3 cellular contexts compared by ENCODE assay signal in genomic region chr10:62426086-62426485, GRCh38.
TF ChIP-seq lines count a peak whose summit lies in the region.

No MANE protein-coding gene starts in this region.

TF ChIP-seq in A549, 52 proteins besides CTCF, POLR2A, EP300 and RAD21 (continued from another document):
- TF ChIP-seq POLR2AphosphoS2 (conservative IDR thresholded peaks at IDR 0.05; ENCODE audit: low read length) (no peak), GATA3 (IDR thresholded peaks at IDR 0.05; ENCODE audit: borderline replicate concordance) (peak; percentile 38; the same call in 1 of the 2 replicates)
TF ChIP-seq in A549: peak in this region for 3.

TF ChIP-seq in HCT116, 20 proteins besides CTCF, POLR2A, EP300 and RAD21 (continued from another document):
- TF ChIP-seq CBX3 (IDR thresholded peaks at IDR 0.05; ENCODE audit: low read depth): peak; percentile 43; the same call in 1 of the 2 replicates
- TF ChIP-seq YY1 (IDR thresholded peaks at IDR 0.05; ENCODE audit: extremely low read depth, insufficient replicate concordance, low read depth, low read length): no peak
- TF ChIP-seq EZH2phosphoT487 (IDR thresholded peaks at IDR 0.05; ENCODE audit: borderline replicate concordance): no peak
- TF ChIP-seq SP1 (IDR thresholded peaks at IDR 0.05; ENCODE audit: low read depth): peak; percentile 60
- no peak for TF ChIP-seq POLR2AphosphoS5 (IDR thresholded peaks at IDR 0.05; ENCODE audit: low read depth, low read length)
- no peak for TF ChIP-seq ZNF274 (IDR thresholded peaks at IDR 0.05; ENCODE audit: low read depth, low read length)
- no peak for TF ChIP-seq EZH2 (IDR thresholded peaks at IDR 0.05)
- TF ChIP-seq EGR1 (IDR thresholded peaks at IDR 0.05; ENCODE audit: low read depth): no peak
- TF ChIP-seq ATF3 (IDR thresholded peaks at IDR 0.05): 0 out of 2 replicates have a peak, but pooled peaks have one; percentile 34
- TF ChIP-seq ZBTB33 (IDR thresholded peaks at IDR 0.05; ENCODE audit: extremely low read depth, insufficient replicate concordance, low read length): no peak
- TF ChIP-seq ZFX (IDR thresholded peaks at IDR 0.05): no peak
- peak; percentile 64 for TF ChIP-seq TCF7L2 (IDR thresholded peaks at IDR 0.05; ENCODE audit: borderline replicate concordance, extremely low read depth, insufficient read depth, insufficient read length)
- no peak for TF ChIP-seq ELF1 (IDR thresholded peaks at IDR 0.05; ENCODE audit: borderline replicate concordance, low read depth)
- TF ChIP-seq MAX (IDR thresholded peaks at IDR 0.05): no peak
- TF ChIP-seq REST (IDR thresholded peaks at IDR 0.05; ENCODE audit: low read depth): no peak
- peak; percentile 75 for TF ChIP-seq JUND (IDR thresholded peaks at IDR 0.05)
- TF ChIP-seq CEBPB (IDR thresholded peaks at IDR 0.05; ENCODE audit: low read depth): peak; percentile 53
- TF ChIP-seq SIN3A (IDR thresholded peaks at IDR 0.05; ENCODE audit: low read depth): no peak; the same call in 1 of the 2 replicates

TF ChIP-seq in GM12891, 5 proteins besides CTCF, POLR2A, EP300 and RAD21 (continued from another document):
- TF ChIP-seq POU2F2 (IDR thresholded peaks at IDR 0.05; ENCODE audit: low read depth, low read length) (no peak), POLR2AphosphoS5 (IDR thresholded peaks at IDR 0.05; ENCODE audit: low read depth, low read length) (no peak), SPI1 (IDR thresholded peaks at IDR 0.05; ENCODE audit: low read depth, low read length) (no peak)
